In the genomic region with DNA sequence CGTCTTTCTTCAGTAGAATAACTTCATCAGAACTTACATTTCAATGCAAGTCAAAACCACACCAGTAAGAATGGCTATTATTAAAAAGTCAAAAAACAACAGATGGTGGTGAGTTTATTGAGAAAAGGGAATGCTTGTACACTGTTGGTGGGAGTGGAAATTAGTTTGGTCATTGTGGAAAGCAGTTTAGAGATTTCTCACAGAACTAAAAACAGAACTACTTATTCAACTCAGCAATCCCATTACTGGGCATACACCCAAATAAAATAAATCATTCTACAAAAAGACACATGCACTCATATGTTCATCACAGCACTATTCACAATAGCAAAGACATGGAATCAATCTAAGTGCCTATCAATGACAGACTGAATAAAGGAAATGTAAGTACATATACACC, we compare ENCODE assay signal across 19 cellular contexts.
"Had no signal": no experiment of that assay in that cellular context is flagged by ENCODE, and none has a peak within 500 bp of the region (broad histone marks: within the 10 kb centered on the region; RNA-seq: fewer than 3 reads in every experiment).

No MANE protein-coding gene starts in this region.

- H3K27me3 ChIP-seq: brain microvascular endothelial cell, vagina had no signal

- DNase-seq: activated CD4-positive, alpha-beta memory T cell treated with anti-CD3 and anti-CD28 coated beads, Interleukin-2, amount 10 ng/mL, durations not matched to agents 7 days and 5 days; activated CD4-positive, alpha-beta T cell treated with anti-CD3 and anti-CD28 coated beads for 4 hours; activated naive CD4-positive, alpha-beta T cell; activated naive CD8-positive, alpha-beta T cell treated with anti-CD3 and anti-CD28 coated beads for 36 hours; activated T-cell treated with anti-CD3 and anti-CD28 coated beads, Interleukin-2, amount 50 U/mL, for 1 hour; amygdala; brain microvascular endothelial cell; effector CD4-positive, alpha-beta T cell; foreskin fibroblast; kidney; occipital lobe; stimulated activated CD4-positive, alpha-beta T cell treated with anti-CD3 and anti-CD28 coated beads, Interleukin-4, amount 100 ng/mL, for 1 hour; stimulated activated naive CD8-positive, alpha-beta T cell treated with anti-CD3 and anti-CD28 coated beads, Interleukin-15, amount 100 ng/mL, for 72 hours; trophoblast cell had no signal

- H3K36me3 ChIP-seq: brain microvascular endothelial cell, vagina had no signal

- H3K27ac ChIP-seq: brain microvascular endothelial cell, vagina had no signal

- ATAC-seq: activated T-helper 17 cell treated with anti-CD3 and anti-CD28 coated beads, Interleukin-2, amount 50 U/mL, for 72 hours; esophagus mucosa; left lobe of liver; stimulated activated naive CD8-positive, alpha-beta T cell treated with anti-CD3 and anti-CD28 coated beads, Interleukin-15, amount 100 ng/mL, for 72 hours had no signal

- H3K4me1 ChIP-seq: vagina had no signal

- H3K9me3 ChIP-seq: vagina had no signal

- H3K4me3 ChIP-seq: skin epidermis, vagina had no signal
